Comparison of ENCODE assay signal across 26 cellular contexts in the genomic region with DNA sequence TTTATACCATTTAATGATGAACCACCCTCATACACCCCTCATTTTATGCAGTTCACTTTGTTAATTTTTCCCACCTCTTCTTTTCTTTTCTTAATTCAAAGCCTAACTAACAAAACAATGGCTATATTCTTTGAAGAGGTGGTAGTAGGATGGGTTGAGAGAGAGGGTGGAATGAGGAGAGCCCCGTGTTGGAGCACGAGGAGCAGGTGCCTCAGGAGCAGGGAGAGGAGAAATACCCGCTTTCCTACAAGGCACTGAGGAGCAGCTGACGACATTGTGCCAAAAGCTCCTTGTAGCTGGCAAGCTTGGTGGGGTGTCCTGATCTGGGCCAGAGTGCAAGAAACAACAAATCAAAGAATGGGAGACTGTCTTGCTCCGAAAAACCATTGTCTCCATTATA.
"Had no signal": no experiment of that assay in that cellular context is flagged by ENCODE, and none has a peak within 500 bp of the region (broad histone marks: within the 10 kb centered on the region; RNA-seq: fewer than 3 reads in every experiment).

No MANE protein-coding gene starts in this region.

- H3K36me3 Mint-ChIP-seq: stimulated activated effector memory CD8-positive, alpha-beta T cell treated with anti-CD3 and anti-CD28 coated beads, Interleukin-12 subunit alpha, Interleukin-12 subunit beta, amount 100 ng/mL, for 72 hours; type B pancreatic cell had no signal

- H3K4me1 ChIP-seq: pancreas, prostate gland, right lobe of liver, sigmoid colon, stomach, testis, tibial artery, transverse colon, upper lobe of right lung, uterus had no signal

- ATAC-seq: natural killer cell; pancreas; right cardiac atrium; right lobe of liver; stimulated activated effector memory CD8-positive, alpha-beta T cell treated with anti-CD3 and anti-CD28 coated beads, Interleukin-12 subunit alpha, Interleukin-12 subunit beta, amount 100 ng/mL, for 72 hours; stimulated activated naive B cell treated with anti-CD40 and anti-IgM and Interleukin-4, amounts not matched to agents 10 μg/mL and 1 μg/mL and 100 μg/mL, for 72 hours; upper lobe of right lung had no signal

- H3K4me1 Mint-ChIP-seq: naive B cell; natural killer cell; nephron; neural crest cell; stimulated activated effector memory CD8-positive, alpha-beta T cell treated with anti-CD3 and anti-CD28 coated beads, Interleukin-12 subunit alpha, Interleukin-12 subunit beta, amount 100 ng/mL, for 72 hours; stimulated activated naive B cell treated with anti-CD40 and anti-IgM and Interleukin-4, amounts not matched to agents 10 μg/mL and 1 μg/mL and 100 μg/mL, for 72 hours had no signal

- H3K4me3 Mint-ChIP-seq: naive B cell; natural killer cell; nephron; neural crest cell; stimulated activated effector memory CD8-positive, alpha-beta T cell treated with anti-CD3 and anti-CD28 coated beads, Interleukin-12 subunit alpha, Interleukin-12 subunit beta, amount 100 ng/mL, for 72 hours; stimulated activated naive B cell treated with anti-CD40 and anti-IgM and Interleukin-4, amounts not matched to agents 10 μg/mL and 1 μg/mL and 100 μg/mL, for 72 hours; stimulated activated naive CD8-positive, alpha-beta T cell treated with anti-CD3 and anti-CD28 coated beads, Interleukin-15, Interleukin-2, amounts not matched to agents 100 ng/mL and 50 ng/mL, for 24 hours; type B pancreatic cell had no signal

- H3K4me3 ChIP-seq: pancreas, prostate gland, right lobe of liver, sigmoid colon, stomach, testis, tibial artery, transverse colon, upper lobe of right lung, uterus had no signal

- DNase-seq: naive B cell; natural killer cell; pancreas; right cardiac atrium; right lobe of liver; sigmoid colon; small intestine; stimulated activated CD4-positive, alpha-beta T cell treated with anti-CD3 and anti-CD28 coated beads, Interleukin-15, amount 100 ng/mL, for 24 hours; stimulated activated CD4-positive, alpha-beta T cell treated with anti-CD3 and anti-CD28 coated beads, Interleukin-2, amount 100 ng/mL, for 24 hours; stimulated activated CD4-positive, alpha-beta T cell treated with anti-CD3 and anti-CD28 coated beads, Interleukin-2, amount 100 ng/mL, for 48 hours; stimulated activated CD4-positive, alpha-beta T cell treated with anti-CD3 and anti-CD28 coated beads, Interleukin-4, amount 100 ng/mL, for 24 hours; stimulated activated naive B cell treated with anti-CD40 and anti-IgM and Interleukin-4, amounts not matched to agents 10 μg/mL and 1 μg/mL and 100 μg/mL, for 72 hours; stimulated activated naive CD4-positive, alpha-beta T cell treated with Interleukin-2 at 50 U/mL for 16 hours; stomach; testis; tibial artery; transverse colon; upper lobe of right lung; uterus had no signal

- H3K27ac Mint-ChIP-seq: naive B cell; natural killer cell; nephron; stimulated activated effector memory CD8-positive, alpha-beta T cell treated with anti-CD3 and anti-CD28 coated beads, Interleukin-12 subunit alpha, Interleukin-12 subunit beta, amount 100 ng/mL, for 72 hours; stimulated activated naive B cell treated with anti-CD40 and anti-IgM and Interleukin-4, amounts not matched to agents 10 μg/mL and 1 μg/mL and 100 μg/mL, for 72 hours; stimulated activated naive CD8-positive, alpha-beta T cell treated with anti-CD3 and anti-CD28 coated beads, Interleukin-15, Interleukin-2, amounts not matched to agents 100 ng/mL and 50 ng/mL, for 24 hours; type B pancreatic cell had no signal

- H3K27ac ChIP-seq: neutrophil, pancreas, prostate gland, right lobe of liver, sigmoid colon, stomach, testis, tibial artery, transverse colon, upper lobe of right lung, uterus had no signal

- H3K9me3 ChIP-seq: neutrophil, pancreas, prostate gland, right lobe of liver, testis, upper lobe of right lung, uterus had no signal

- H3K27me3 ChIP-seq: neutrophil, pancreas, right lobe of liver, sigmoid colon, stomach, testis, tibial artery, transverse colon, upper lobe of right lung, uterus had no signal

- H3K36me3 ChIP-seq: neutrophil, pancreas, prostate gland, right lobe of liver, sigmoid colon, stomach, tibial artery, upper lobe of right lung, uterus had no signal
